In genomic region chr16:66894948-66895696, GRCh38 we compare ENCODE assay signal across 1 cellular context.
TF ChIP-seq lines count a peak whose summit lies in the region.

No MANE protein-coding gene starts in this region.

TF ChIP-seq in HepG2, 621 proteins besides CTCF, POLR2A, EP300 and RAD21 (continued from another document and continues in another):
- no peak for TF ChIP-seq ZHX2 (IDR thresholded peaks at IDR 0.05; ENCODE audit: low read depth)
- TF ChIP-seq ZHX2 (CRISPR knock-in tag; IDR thresholded peaks at IDR 0.05; ENCODE audit: borderline replicate concordance) = no peak
- no peak; the same call in 1 of the 2 replicates for TF ChIP-seq NFIB (CRISPR knock-in tag; IDR thresholded peaks at IDR 0.05; ENCODE audit: borderline replicate concordance)
- no peak for TF ChIP-seq PHF21A (CRISPR knock-in tag; IDR thresholded peaks at IDR 0.05)
- TF ChIP-seq MED1 (CRISPR knock-in tag; IDR thresholded peaks at IDR 0.05) = peak; percentile 22; the same call in 1 of the 2 replicates
- no peak for TF ChIP-seq ZMYM4 (CRISPR knock-in tag; IDR thresholded peaks at IDR 0.05)
- no peak for TF ChIP-seq ARNT2 (CRISPR knock-in tag; IDR thresholded peaks at IDR 0.05; ENCODE audit: low read depth)
- TF ChIP-seq, protein P1, sequence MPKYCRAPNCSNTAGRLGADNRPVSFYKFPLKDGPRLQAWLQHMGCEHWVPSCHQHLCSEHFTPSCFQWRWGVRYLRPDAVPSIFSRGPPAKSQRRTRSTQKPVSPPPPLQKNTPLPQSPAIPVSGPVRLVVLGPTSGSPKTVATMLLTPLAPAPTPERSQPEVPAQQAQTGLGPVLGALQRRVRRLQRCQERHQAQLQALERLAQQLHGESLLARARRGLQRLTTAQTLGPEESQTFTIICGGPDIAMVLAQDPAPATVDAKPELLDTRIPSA (CRISPR knock-in tag; IDR thresholded peaks at IDR 0.05; ENCODE audit: borderline replicate concordance) = no peak
- 0 out of 2 replicates have a peak, but pooled peaks have one; percentile 42 for TF ChIP-seq THRA (CRISPR knock-in tag; IDR thresholded peaks at IDR 0.05; ENCODE audit: borderline replicate concordance)
- no peak for TF ChIP-seq RXRB (CRISPR knock-in tag; IDR thresholded peaks at IDR 0.05; ENCODE audit: borderline replicate concordance)
- no peak for TF ChIP-seq NCOR1 (IDR thresholded peaks at IDR 0.05; ENCODE audit: borderline replicate concordance, low read length)
- no peak for TF ChIP-seq ZNF18 (CRISPR knock-in tag; IDR thresholded peaks at IDR 0.05; ENCODE audit: insufficient replicate concordance)
- TF ChIP-seq, protein P2, sequence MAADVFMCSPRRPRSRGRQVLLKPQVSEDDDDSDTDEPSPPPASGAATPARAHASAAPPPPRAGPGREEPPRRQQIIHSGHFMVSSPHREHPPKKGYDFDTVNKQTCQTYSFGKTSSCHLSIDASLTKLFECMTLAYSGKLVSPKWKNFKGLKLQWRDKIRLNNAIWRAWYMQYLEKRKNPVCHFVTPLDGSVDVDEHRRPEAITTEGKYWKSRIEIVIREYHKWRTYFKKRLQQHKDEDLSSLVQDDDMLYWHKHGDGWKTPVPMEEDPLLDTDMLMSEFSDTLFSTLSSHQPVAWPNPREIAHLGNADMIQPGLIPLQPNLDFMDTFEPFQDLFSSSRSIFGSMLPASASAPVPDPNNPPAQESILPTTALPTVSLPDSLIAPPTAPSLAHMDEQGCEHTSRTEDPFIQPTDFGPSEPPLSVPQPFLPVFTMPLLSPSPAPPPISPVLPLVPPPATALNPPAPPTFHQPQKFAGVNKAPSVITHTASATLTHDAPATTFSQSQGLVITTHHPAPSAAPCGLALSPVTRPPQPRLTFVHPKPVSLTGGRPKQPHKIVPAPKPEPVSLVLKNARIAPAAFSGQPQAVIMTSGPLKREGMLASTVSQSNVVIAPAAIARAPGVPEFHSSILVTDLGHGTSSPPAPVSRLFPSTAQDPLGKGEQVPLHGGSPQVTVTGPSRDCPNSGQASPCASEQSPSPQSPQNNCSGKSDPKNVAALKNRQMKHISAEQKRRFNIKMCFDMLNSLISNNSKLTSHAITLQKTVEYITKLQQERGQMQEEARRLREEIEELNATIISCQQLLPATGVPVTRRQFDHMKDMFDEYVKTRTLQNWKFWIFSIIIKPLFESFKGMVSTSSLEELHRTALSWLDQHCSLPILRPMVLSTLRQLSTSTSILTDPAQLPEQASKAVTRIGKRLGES (CRISPR knock-in tag; IDR thresholded peaks at IDR 0.05; ENCODE audit: borderline replicate concordance) = no peak
- no peak for TF ChIP-seq MED8 (CRISPR knock-in tag; IDR thresholded peaks at IDR 0.05; ENCODE audit: insufficient replicate concordance)
- no peak for TF ChIP-seq REL (CRISPR knock-in tag; conservative IDR thresholded peaks at IDR 0.05)
- TF ChIP-seq, protein P3, sequence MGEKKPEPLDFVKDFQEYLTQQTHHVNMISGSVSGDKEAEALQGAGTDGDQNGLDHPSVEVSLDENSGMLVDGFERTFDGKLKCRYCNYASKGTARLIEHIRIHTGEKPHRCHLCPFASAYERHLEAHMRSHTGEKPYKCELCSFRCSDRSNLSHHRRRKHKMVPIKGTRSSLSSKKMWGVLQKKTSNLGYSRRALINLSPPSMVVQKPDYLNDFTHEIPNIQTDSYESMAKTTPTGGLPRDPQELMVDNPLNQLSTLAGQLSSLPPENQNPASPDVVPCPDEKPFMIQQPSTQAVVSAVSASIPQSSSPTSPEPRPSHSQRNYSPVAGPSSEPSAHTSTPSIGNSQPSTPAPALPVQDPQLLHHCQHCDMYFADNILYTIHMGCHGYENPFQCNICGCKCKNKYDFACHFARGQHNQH (CRISPR knock-in tag; IDR thresholded peaks at IDR 0.05) = 0 out of 2 replicates have a peak, but pooled peaks have one; percentile 56
- TF ChIP-seq ZNF552 (CRISPR knock-in tag; IDR thresholded peaks at IDR 0.05; ENCODE audit: borderline replicate concordance) = no peak
- no peak for TF ChIP-seq ZMAT3 (CRISPR knock-in tag; conservative IDR thresholded peaks at IDR 0.05)
- TF ChIP-seq, protein P4, sequence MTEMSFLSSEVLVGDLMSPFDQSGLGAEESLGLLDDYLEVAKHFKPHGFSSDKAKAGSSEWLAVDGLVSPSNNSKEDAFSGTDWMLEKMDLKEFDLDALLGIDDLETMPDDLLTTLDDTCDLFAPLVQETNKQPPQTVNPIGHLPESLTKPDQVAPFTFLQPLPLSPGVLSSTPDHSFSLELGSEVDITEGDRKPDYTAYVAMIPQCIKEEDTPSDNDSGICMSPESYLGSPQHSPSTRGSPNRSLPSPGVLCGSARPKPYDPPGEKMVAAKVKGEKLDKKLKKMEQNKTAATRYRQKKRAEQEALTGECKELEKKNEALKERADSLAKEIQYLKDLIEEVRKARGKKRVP (CRISPR knock-in tag; IDR thresholded peaks at IDR 0.05) = no peak
- TF ChIP-seq HOXA5 (CRISPR knock-in tag; IDR thresholded peaks at IDR 0.05) = no peak
- TF ChIP-seq ZNF281 (CRISPR knock-in tag; IDR thresholded peaks at IDR 0.05; ENCODE audit: borderline replicate concordance) = no peak
- TF ChIP-seq ZFP90 (CRISPR knock-in tag; IDR thresholded peaks at IDR 0.05; ENCODE audit: borderline replicate concordance) = no peak
- no peak for TF ChIP-seq IRF1 (CRISPR knock-in tag; IDR thresholded peaks at IDR 0.05; ENCODE audit: low read depth)
- no peak for TF ChIP-seq ZNF784 (CRISPR knock-in tag; IDR thresholded peaks at IDR 0.05; ENCODE audit: borderline replicate concordance)
- no peak for TF ChIP-seq ZNF775 (CRISPR knock-in tag; IDR thresholded peaks at IDR 0.05; ENCODE audit: borderline replicate concordance)
- TF ChIP-seq ZNF574 (CRISPR knock-in tag; IDR thresholded peaks at IDR 0.05) = no peak
- no peak for TF ChIP-seq CEBPB (IDR thresholded peaks at IDR 0.05; ENCODE audit: borderline replicate concordance, low read depth, low read length)
- no peak for TF ChIP-seq MEIS1 (CRISPR knock-in tag; IDR thresholded peaks at IDR 0.05; ENCODE audit: borderline replicate concordance)
- TF ChIP-seq IKZF4 (CRISPR knock-in tag; IDR thresholded peaks at IDR 0.05; ENCODE audit: borderline replicate concordance, low read depth, not compliant biosample characterization) = no peak
- no peak for TF ChIP-seq DMAP1 (CRISPR knock-in tag; IDR thresholded peaks at IDR 0.05)
